1 cellular context compared by ENCODE assay signal in genomic region chr19:8307965-8308866, GRCh38.
TF ChIP-seq lines count a peak whose summit lies in the region.

Gene CD320 (minus strand): TSS chr19:8308358. CDS start chr19:8308290, 68 bp downstream.

TF ChIP-seq in HepG2, 621 proteins besides CTCF, POLR2A, EP300 and RAD21 (continued from another document and continues in another):
- TF ChIP-seq CC2D1A (CRISPR knock-in tag; IDR thresholded peaks at IDR 0.05) (0 out of 2 replicates have a peak, but pooled peaks have one; percentile 76), ZSCAN25 (CRISPR knock-in tag; IDR thresholded peaks at IDR 0.05) (peak; percentile 63; the same call in 1 of the 2 replicates), SAFB2 (CRISPR knock-in tag; IDR thresholded peaks at IDR 0.05; ENCODE audit: borderline replicate concordance, low read depth) (peak; percentile 69), TFE3 (CRISPR knock-in tag; IDR thresholded peaks at IDR 0.05) (peak; percentile 34; the same call in 1 of the 2 replicates), HBP1 (CRISPR knock-in tag; IDR thresholded peaks at IDR 0.05; ENCODE audit: low read depth) (peak; percentile 35; the same call in 1 of the 2 replicates), ZNF839 (CRISPR knock-in tag; IDR thresholded peaks at IDR 0.05; ENCODE audit: borderline replicate concordance) (no peak), BCL3 (CRISPR knock-in tag; IDR thresholded peaks at IDR 0.05) (peak; percentile 97), PPARG (CRISPR knock-in tag; conservative IDR thresholded peaks at IDR 0.05) (no peak; the same call in 1 of the 2 replicates), TBP (CRISPR knock-in tag; IDR thresholded peaks at IDR 0.05) (0 out of 2 replicates have a peak, but pooled peaks have one; percentile 53), ZEB1 (IDR thresholded peaks at IDR 0.05; ENCODE audit: insufficient replicate concordance, low read depth) (peak; percentile 71), ZNF713 (CRISPR knock-in tag; IDR thresholded peaks at IDR 0.05) (no peak), BATF2 (CRISPR knock-in tag; IDR thresholded peaks at IDR 0.05) (peak; percentile 86; the same call in 1 of the 2 replicates), ZNF281 (CRISPR knock-in tag; IDR thresholded peaks at IDR 0.05; ENCODE audit: borderline replicate concordance) (peak; percentile 77; the same call in 1 of the 2 replicates), MTA3 (CRISPR knock-in tag; IDR thresholded peaks at IDR 0.05) (no peak), ZNF256 (CRISPR knock-in tag; conservative IDR thresholded peaks at IDR 0.05) (peak; percentile 68; the same call in 1 of the 2 replicates), DDIT3 (CRISPR knock-in tag; IDR thresholded peaks at IDR 0.05) (no peak), IRF2 (CRISPR knock-in tag; IDR thresholded peaks at IDR 0.05) (0 out of 2 replicates have a peak, but pooled peaks have one; percentile 19), XBP1 (CRISPR knock-in tag; IDR thresholded peaks at IDR 0.05) (0 out of 2 replicates have a peak, but pooled peaks have one; percentile 34), RBFOX2 (IDR thresholded peaks at IDR 0.05; ENCODE audit: low read depth, low read length) (peak; percentile 98), ZNF280B (CRISPR knock-in tag; IDR thresholded peaks at IDR 0.05; ENCODE audit: borderline replicate concordance) (0 out of 2 replicates have a peak, but pooled peaks have one; percentile 30), ZSCAN9 (CRISPR knock-in tag; IDR thresholded peaks at IDR 0.05; ENCODE audit: borderline replicate concordance) (no peak; the same call in 1 of the 2 replicates), ZFP90 (CRISPR knock-in tag; IDR thresholded peaks at IDR 0.05; ENCODE audit: borderline replicate concordance) (peak; percentile 94; the same call in 1 of the 2 replicates), ZNF331 (CRISPR knock-in tag; IDR thresholded peaks at IDR 0.05) (no peak; the same call in 1 of the 2 replicates), ZBTB7B (CRISPR knock-in tag; IDR thresholded peaks at IDR 0.05) (0 out of 2 replicates have a peak, but pooled peaks have one; percentile 26), ZNF556 (CRISPR knock-in tag; IDR thresholded peaks at IDR 0.05; ENCODE audit: borderline replicate concordance) (peak; percentile 72), THAP9 (CRISPR knock-in tag; IDR thresholded peaks at IDR 0.05; ENCODE audit: borderline replicate concordance) (peak; percentile 43; the same call in 1 of the 2 replicates), PHF8 (CRISPR knock-in tag; IDR thresholded peaks at IDR 0.05) (peak; percentile 91), NFKBIZ (CRISPR knock-in tag; IDR thresholded peaks at IDR 0.05) (no peak), MATR3 (CRISPR knock-in tag; IDR thresholded peaks at IDR 0.05) (no peak), ZNF674 (CRISPR knock-in tag; IDR thresholded peaks at IDR 0.05; ENCODE audit: low read depth) (peak; percentile 93), HOXA9 (CRISPR knock-in tag; IDR thresholded peaks at IDR 0.05; ENCODE audit: borderline replicate concordance) (no peak), SSRP1 (CRISPR knock-in tag; IDR thresholded peaks at IDR 0.05) (no peak), HDAC6 (IDR thresholded peaks at IDR 0.05; ENCODE audit: low read depth, low read length) (no peak), TOE1 (CRISPR knock-in tag; IDR thresholded peaks at IDR 0.05) (peak; percentile 73; the same call in 1 of the 2 replicates), XRCC5 (optimal IDR thresholded peaks at IDR 0.05; ENCODE audit: low read length) (peak; percentile 58), ZNF224 (CRISPR knock-in tag; IDR thresholded peaks at IDR 0.05) (peak; percentile 90), ZNF12 (CRISPR knock-in tag; IDR thresholded peaks at IDR 0.05) (peak; percentile 61), ZNF577 (CRISPR knock-in tag; IDR thresholded peaks at IDR 0.05; ENCODE audit: borderline replicate concordance, low read depth) (no peak), SIX4 (CRISPR knock-in tag; IDR thresholded peaks at IDR 0.05) (no peak), TFDP1 (CRISPR knock-in tag; IDR thresholded peaks at IDR 0.05; ENCODE audit: borderline replicate concordance) (peak; percentile 94), CSRNP2 (CRISPR knock-in tag; conservative IDR thresholded peaks at IDR 0.05; ENCODE audit: low read depth) (0 out of 2 replicates have a peak, but pooled peaks have one; percentile 77)
